Comparison of ENCODE assay signal across 9 cellular contexts in genomic region chr3:34106879-34107278, GRCh38.
DNase-seq lines count a peak whose midpoint lies in the region; ATAC-seq and TF ChIP-seq lines count a peak whose summit lies in the region.
"Had no signal": no experiment of that assay in that cellular context is flagged by ENCODE, and none has a peak within 500 bp of the region (broad histone marks: within the 10 kb centered on the region; RNA-seq: fewer than 3 reads in every experiment).

No MANE protein-coding gene starts in this region.

- H3K4me3 Mint-ChIP-seq in activated CD4-positive, alpha-beta T cell treated with anti-CD3 and anti-CD28 coated beads for 36 hours = no peak overlapping the region
- H3K4me3 Mint-ChIP-seq in GM23338 = no peak overlapping the region
- H3K4me3 Mint-ChIP-seq in MCF 10A (ENCODE audit: unreplicated experiment) = no peak overlapping the region

- ATAC-seq in activated CD4-positive, alpha-beta T cell treated with anti-CD3 and anti-CD28 coated beads for 36 hours = peak; percentile 64
- ATAC-seq in GM23338 = peak; percentile 99
- ATAC-seq: activated naive CD4-positive, alpha-beta T cell treated with anti-CD3 and anti-CD28 coated beads, Interleukin-2, amount 50 U/mL, for 72 hours had no signal

- H3K9me2 ChIP-seq in GM23338 (ENCODE audit: insufficient read depth) = no peaks in the 10 kb centered on the region; the same call in 1 of the 2 replicates

- H3K27ac ChIP-seq in GM23338 (ENCODE audit: low read depth) (no peak overlapping the region), osteoblast (ENCODE audit: low read depth, low read length) (no peak overlapping the region)

- TF ChIP-seq CTCF in GM23338 (conservative IDR thresholded peaks at IDR 0.05; ENCODE audit: low read depth in 2 of 2) (peak; percentile 79 to 90), MCF 10A (IDR thresholded peaks at IDR 0.05; ENCODE audit: unreplicated experiment) (peak; percentile 29), osteoblast (IDR thresholded peaks at IDR 0.05; ENCODE audit: extremely low read depth, low read depth, low read length) (peak; percentile 43)

- H3K79me2 ChIP-seq in GM23338 (replicated peaks; ENCODE audit: insufficient read depth) (no peaks in the 10 kb centered on the region), osteoblast (ENCODE audit: insufficient read depth, low read length) (no peaks in the 10 kb centered on the region)

- intact Hi-C loops in activated CD4-positive, alpha-beta T cell treated with anti-CD3 and anti-CD28 coated beads for 36 hours (cut with DNase I, micrococcal nuclease) = loop anchor here in 1 of 2 experiments (5.0 kb wide), 1 partner anchor 575 kb away; no protein-coding TSS in a partner anchor
- intact Hi-C loops in MCF 10A (cut with micrococcal nuclease) = loop anchor here (10.0 kb wide), 1 partner anchor 578 kb away; no protein-coding TSS in a partner anchor

- no peak overlapping the region for H3K4me2 ChIP-seq in GM23338
- H3K4me2 ChIP-seq in osteoblast (ENCODE audit: insufficient read depth, low read length) = no peak overlapping the region

- no peak overlapping the region for H3K4me3 ChIP-seq in GM23338
- no peak overlapping the region for H3K4me3 ChIP-seq in osteoblast (ENCODE audit: insufficient read depth, low read length)

- no peaks in the 10 kb centered on the region for H3K4me1 Mint-ChIP-seq in activated CD4-positive, alpha-beta T cell treated with anti-CD3 and anti-CD28 coated beads for 36 hours
- no peaks in the 10 kb centered on the region; the same call in 2 of the 3 replicates for H3K4me1 Mint-ChIP-seq in GM23338
- H3K4me1 Mint-ChIP-seq in MCF 10A (ENCODE audit: insufficient read depth, unreplicated experiment) = no peaks in the 10 kb centered on the region

- no TSS peak for BruUV-seq in MCF 10A (replicated peaks; lab: Mats Ljungman, UMichigan)

- H3K27ac Mint-ChIP-seq in activated CD4-positive, alpha-beta T cell treated with anti-CD3 and anti-CD28 coated beads for 36 hours = no peak overlapping the region
- H3K27ac Mint-ChIP-seq in GM23338 (no peak overlapping the region), MCF 10A (ENCODE audit: low read depth, unreplicated experiment) (no peak overlapping the region)
- H3K27ac Mint-ChIP-seq: activated naive CD4-positive, alpha-beta T cell treated with anti-CD3 and anti-CD28 coated beads, Interleukin-2, amount 50 U/mL, for 72 hours had no signal

- POLR2A ChIA-PET in activated CD4-positive, alpha-beta T cell treated with anti-CD3 and anti-CD28 coated beads for 36 hours (lab: Charles Lee) = no interaction called here
- POLR2A ChIA-PET in MCF 10A (lab: Yijun Ruan, JAX) = no interaction called here

- CTCF ChIA-PET in activated CD4-positive, alpha-beta T cell treated with anti-CD3 and anti-CD28 coated beads for 36 hours (lab: Charles Lee) = interaction anchor here (0.7 to 1.7 kb wide), 3 partner anchors 141 to 1273 kb away, joined by 3 to 4 read pairs (median 3); no protein-coding TSS in a partner anchor
- CTCF ChIA-PET in MCF 10A (lab: Yijun Ruan, JAX) = interaction anchor here (0.7 to 1.3 kb wide), 2 partner anchors 127 to 1098 kb away, joined by 3 to 5 read pairs; no protein-coding TSS in a partner anchor

- H3K36me3 Mint-ChIP-seq in activated CD4-positive, alpha-beta T cell treated with anti-CD3 and anti-CD28 coated beads for 36 hours (ENCODE audit: low read depth) = no peaks in the 10 kb centered on the region
- no peaks in the 10 kb centered on the region; the same call in 2 of the 3 replicates for H3K36me3 Mint-ChIP-seq in GM23338 (ENCODE audit: low read depth)
- H3K36me3 Mint-ChIP-seq in MCF 10A (ENCODE audit: insufficient read depth, unreplicated experiment) = no peaks in the 10 kb centered on the region
- H3K36me3 Mint-ChIP-seq: activated naive CD4-positive, alpha-beta T cell treated with anti-CD3 and anti-CD28 coated beads, Interleukin-2, amount 50 U/mL, for 72 hours had no signal

- H3F3A ChIP-seq in GM23338 (replicated peaks; ENCODE audit: low read depth) = no peaks in the 10 kb centered on the region

- H3K4me1 ChIP-seq in GM23338 (ENCODE audit: insufficient read depth) = no peaks in the 10 kb centered on the region
- no peaks in the 10 kb centered on the region for H3K4me1 ChIP-seq in osteoblast (ENCODE audit: insufficient read depth, low read length)

- no peak overlapping the region for H2AFZ ChIP-seq in GM23338
- no peak overlapping the region for H2AFZ ChIP-seq in osteoblast (ENCODE audit: low read length)

- no peaks in the 10 kb centered on the region for H3K9me3 Mint-ChIP-seq in activated CD4-positive, alpha-beta T cell treated with anti-CD3 and anti-CD28 coated beads for 36 hours (ENCODE audit: low read depth)
- H3K9me3 Mint-ChIP-seq in GM23338 (no peaks in the 10 kb centered on the region; the same call in 2 of the 3 replicates), MCF 10A (ENCODE audit: unreplicated experiment) (no peaks in the 10 kb centered on the region)
- H3K9me3 Mint-ChIP-seq: activated naive CD4-positive, alpha-beta T cell treated with anti-CD3 and anti-CD28 coated beads, Interleukin-2, amount 50 U/mL, for 72 hours had no signal

- H3K9me3 ChIP-seq in osteoblast (ENCODE audit: low read depth, low read length) = no peaks in the 10 kb centered on the region

- H3K27me3 ChIP-seq in GM23338 (ENCODE audit: insufficient read depth) (no peaks in the 10 kb centered on the region), osteoblast (ENCODE audit: insufficient read depth, low read length) (no peaks in the 10 kb centered on the region)

- H3K27me3 Mint-ChIP-seq in activated CD4-positive, alpha-beta T cell treated with anti-CD3 and anti-CD28 coated beads for 36 hours = peaks cover 5% of the 10 kb centered on the region
- H3K27me3 Mint-ChIP-seq in GM23338 (ENCODE audit: insufficient read depth, low read depth, poor library complexity) (no peaks in the 10 kb centered on the region), MCF 10A (ENCODE audit: insufficient read depth, unreplicated experiment) (peaks cover 44% of the 10 kb centered on the region)

- H3K36me3 ChIP-seq in GM23338 (ENCODE audit: insufficient read depth) (no peaks in the 10 kb centered on the region), osteoblast (ENCODE audit: insufficient read depth, low read length) (no peaks in the 10 kb centered on the region)

- peak; percentile 43 for DNase-seq in activated CD4-positive, alpha-beta T cell treated with anti-CD3 and anti-CD28 coated beads for 36 hours
- DNase-seq in activated CD4-positive, alpha-beta T cell treated with anti-CD3 and anti-CD28 coated beads for 1 hour = no peak
- DNase-seq in GM23338 (ENCODE audit: low spot score) = peak; percentile 80
- DNase-seq in NAMALWA (ENCODE audit: low spot score) = peak; percentile 46
- DNase-seq in MCF 10A (ENCODE audit: unreplicated experiment) = peak; percentile 47
- DNase-seq in osteoblast (ENCODE audit: insufficient read length, low spot score, missing footprints) = no peak
- DNase-seq in NCI-H1105 treated with DMSO at 0.1 percent for 48 hours (lab: John Stamatoyannopoulos, UW) = no peak
- DNase-seq in NCI-H1105 (lab: John Stamatoyannopoulos, UW) = no peak

- H4K20me1 ChIP-seq in GM23338 (replicated peaks; ENCODE audit: insufficient read depth) (no peaks in the 10 kb centered on the region), osteoblast (ENCODE audit: insufficient read depth, low read length) (no peaks in the 10 kb centered on the region)

TF ChIP-seq in GM23338, 12 proteins besides CTCF, POLR2A, EP300 and RAD21 (continues in another document):
- TF ChIP-seq STAT1 (IDR thresholded peaks at IDR 0.05; ENCODE audit: unreplicated experiment) (no peak), CREB1 (CRISPR knock-in tag; IDR thresholded peaks at IDR 0.05; ENCODE audit: low read depth) (no peak), ZNF331 (CRISPR knock-in tag; IDR thresholded peaks at IDR 0.05; ENCODE audit: low read depth) (no peak), EZH2phosphoT487 (IDR thresholded peaks at IDR 0.05; ENCODE audit: unreplicated experiment) (no peak)

Comparison
In these comparisons a context has a peak if more than half of its experiments do, and no peak if none do; other contexts are left out.
1. DNase-seq: peak in activated CD4-positive, alpha-beta T cell treated with anti-CD3 and anti-CD28 coated beads for 36 hours (single experiment), GM23338 (single experiment), NAMALWA (single experiment) and MCF 10A (single experiment); none in activated CD4-positive, alpha-beta T cell treated with anti-CD3 and anti-CD28 coated beads for 1 hour (single experiment), osteoblast (single experiment), NCI-H1105 treated with DMSO at 0.1 percent for 48 hours (single experiment) and NCI-H1105 (single experiment).
2. CTCF ChIP-seq: peak in every context shown above with its lines; median percentile 84 in GM23338; 43 in osteoblast; 29 in MCF 10A.